Comparison of ENCODE assay signal across 19 cellular contexts in genomic region chr7:101167645-101168411, GRCh38. TPM values are rescaled to one million over a fixed set of nuclear protein-coding genes. Genes with fewer than 3 reads are reported as not detected.
DNase-seq lines count a peak whose midpoint lies in the region; ATAC-seq and TF ChIP-seq lines count a peak whose summit lies in the region.
"Had no signal": no experiment of that assay in that cellular context is flagged by ENCODE, and none has a peak within 500 bp of the region (broad histone marks: within the 10 kb centered on the region; RNA-seq: fewer than 3 reads in every experiment).

No MANE protein-coding gene starts in this region.

- peak; percentile 47 for DNase-seq in Daoy (ENCODE audit: low read depth)
- no peak for DNase-seq in endothelial cell (ENCODE audit: low spot score)
- no peak for DNase-seq in neural progenitor cell (ENCODE audit: low spot score)
- DNase-seq in middle frontal gyrus (ENCODE audit: extremely low spot score, low spot score) = no peak
- DNase-seq in left lobe of liver (ENCODE audit: low spot score) = no peak
- DNase-seq: DMS79; GM23248; hippocampal formation; left ventricle myocardium superior; naive thymus-derived CD4-positive, alpha-beta T cell; NCI-H1048; Right ventricle myocardium superior; T-helper 2 cell had no signal

- H3K9me3 ChIP-seq in neural progenitor cell (ENCODE audit: low read depth) = no peaks in the 10 kb centered on the region
- H3K9me3 ChIP-seq: breast epithelium had no signal

- H3K4me1 ChIP-seq in neural progenitor cell = peaks cover 50% of the 10 kb centered on the region

- ATAC-seq in HG03521 (IDR thresholded peaks at IDR 0.05; ENCODE audit: unreplicated experiment) (no peak), left lobe of liver (no peak)
- ATAC-seq: HepG2; left ventricle myocardium superior; naive thymus-derived CD4-positive, alpha-beta T cell had no signal

- H2AFZ ChIP-seq in neural progenitor cell (replicated peaks) = no peak overlapping the region
- H2AFZ ChIP-seq: GM23248 had no signal

- H3K4me3 Mint-ChIP-seq in IgD-negative memory B cell (peak overlapping the region in 1 of 4 donors; percentile 36), endothelial cell (ENCODE audit: unreplicated experiment) (peak overlapping the region; percentile 44), neural progenitor cell (peak overlapping the region; percentile 77)

- H3K4me3 ChIP-seq in neural progenitor cell = peak overlapping the region; percentile 23
- H3K4me3 ChIP-seq: breast epithelium, GM23248 had no signal

- no peak overlapping the region for H3K27ac ChIP-seq in neural progenitor cell
- H3K27ac ChIP-seq: breast epithelium, C4-2B, GM23248 had no signal

- H3K27me3 ChIP-seq in neural progenitor cell = peaks cover 100% of the 10 kb centered on the region

- H3K36me3 Mint-ChIP-seq in IgD-negative memory B cell (no peaks in the 10 kb centered on the region), endothelial cell (ENCODE audit: low read depth, unreplicated experiment) (peaks cover 7% of the 10 kb centered on the region), neural progenitor cell (no peaks in the 10 kb centered on the region)

- H3K4me2 ChIP-seq in neural progenitor cell = peak overlapping the region; percentile 68

- peaks cover 73% of the 10 kb centered on the region for H4K20me1 ChIP-seq in neural progenitor cell (ENCODE audit: low read depth)

- peaks cover 19% of the 10 kb centered on the region for H3F3A ChIP-seq in neural progenitor cell (ENCODE audit: low read depth)

- H3K36me3 ChIP-seq in neural progenitor cell = no peaks in the 10 kb centered on the region
- H3K36me3 ChIP-seq: breast epithelium had no signal

- H3K27ac Mint-ChIP-seq in IgD-negative memory B cell (peak overlapping the region; percentile 51 to 97 (median 84)), endothelial cell (ENCODE audit: unreplicated experiment) (no peak overlapping the region), neural progenitor cell (no peak overlapping the region)

- H3K9me3 Mint-ChIP-seq in IgD-negative memory B cell = peaks cover 0 to 14% (median 0%) of the 10 kb centered on the region in 3 donors
- H3K9me3 Mint-ChIP-seq in endothelial cell (ENCODE audit: unreplicated experiment) = no peaks in the 10 kb centered on the region
- no peaks in the 10 kb centered on the region for H3K9me3 Mint-ChIP-seq in neural progenitor cell

- H3K4me1 Mint-ChIP-seq in IgD-negative memory B cell = peaks cover 17 to 25% (median 24%) of the 10 kb centered on the region in 3 donors
- peaks cover 32% of the 10 kb centered on the region for H3K4me1 Mint-ChIP-seq in endothelial cell (ENCODE audit: unreplicated experiment)
- peaks cover 64% of the 10 kb centered on the region for H3K4me1 Mint-ChIP-seq in neural progenitor cell

- TF ChIP-seq CTCF in endothelial cell (IDR thresholded peaks at IDR 0.05; ENCODE audit: unreplicated experiment) = no peak
- no peak for TF ChIP-seq CTCF in neural progenitor cell (IDR thresholded peaks at IDR 0.05)

- no peak overlapping the region for H3K9ac ChIP-seq in neural progenitor cell
- H3K9ac ChIP-seq: GM23248 had no signal

- H3K27me3 Mint-ChIP-seq in IgD-negative memory B cell = peaks cover 74% of the 10 kb centered on the region
- peaks cover 47% of the 10 kb centered on the region for H3K27me3 Mint-ChIP-seq in endothelial cell (ENCODE audit: unreplicated experiment)
- H3K27me3 Mint-ChIP-seq in neural progenitor cell (ENCODE audit: insufficient read depth, low read depth) = peaks cover 74% of the 10 kb centered on the region

- no peaks in the 10 kb centered on the region for H3K79me2 ChIP-seq in neural progenitor cell (ENCODE audit: low read depth)

RNA-seq across cellular contexts. Expression of gene VGF, which starts 2.5 kb away (rescaled TPM):
- 6.5 and 10.3 TPM in 2 replicates for total RNA-seq in Daoy (2014; rRNA removed; shearing (Covaris generic))
- polyA plus RNA-seq in IgD-negative memory B cell = not detected
- total RNA-seq in endothelial cell (ENCODE audit: unreplicated experiment) (0.77 TPM), neural progenitor cell (ENCODE audit: low replicate concordance) (0.65 and 1.6 TPM in 2 replicates), left lobe of liver (not detected)
- total RNA-seq: dermis microvascular lymphatic vessel endothelial cell, GM23248, left ventricle myocardium superior, Right ventricle myocardium superior had no signal
- polyA plus RNA-seq: GM23248; naive thymus-derived CD4-positive, alpha-beta T cell had no signal

RNA-seq across cellular contexts. Expression of gene NAT16, which starts 12.3 kb away (rescaled TPM):
- not detected in 2 replicates for total RNA-seq in Daoy (2014; rRNA removed; shearing (Covaris generic))
- not detected for polyA plus RNA-seq in IgD-negative memory B cell
- total RNA-seq in endothelial cell (ENCODE audit: unreplicated experiment) (not detected), neural progenitor cell (ENCODE audit: low replicate concordance) (0.28 TPM in 1 of 2 replicates, not detected in the other), left lobe of liver (not detected)
- total RNA-seq: breast epithelium; dermis microvascular lymphatic vessel endothelial cell; GM23248; HepG2; left ventricle myocardium superior; naive thymus-derived CD4-positive, alpha-beta T cell; Right ventricle myocardium superior had no signal
- polyA plus RNA-seq: GM23248; naive thymus-derived CD4-positive, alpha-beta T cell had no signal

RNA-seq across cellular contexts. Expression of gene AP1S1, which starts 13.6 kb away (rescaled TPM):
- total RNA-seq in Daoy (2014; rRNA removed; shearing (Covaris generic)) = 320 and 364 TPM in 2 replicates
- 8.3 TPM for polyA plus RNA-seq in IgD-negative memory B cell
- total RNA-seq in endothelial cell (ENCODE audit: unreplicated experiment) = 45.6 TPM
- total RNA-seq in neural progenitor cell (ENCODE audit: low replicate concordance) = 74.4 and 94.2 TPM in 2 replicates
- total RNA-seq in left lobe of liver = 26.8 TPM

RNA-seq across cellular contexts. Expression of gene MOGAT3, which starts 33.0 kb away (rescaled TPM):
- total RNA-seq in Daoy (2014; rRNA removed; shearing (Covaris generic)) = not detected in 2 replicates
- not detected for polyA plus RNA-seq in IgD-negative memory B cell
- total RNA-seq in endothelial cell (ENCODE audit: unreplicated experiment) (not detected), neural progenitor cell (ENCODE audit: low replicate concordance) (not detected in 2 replicates), left lobe of liver (12.0 TPM)
- total RNA-seq: dermis microvascular lymphatic vessel endothelial cell; GM23248; left ventricle myocardium superior; naive thymus-derived CD4-positive, alpha-beta T cell; Right ventricle myocardium superior had no signal
- polyA plus RNA-seq: GM23248; naive thymus-derived CD4-positive, alpha-beta T cell had no signal

RNA-seq across cellular contexts. Expression of gene SERPINE1, which starts 40.9 kb away (rescaled TPM):
- 674 and 845 TPM in 2 replicates for total RNA-seq in Daoy (2014; rRNA removed; shearing (Covaris generic))
- polyA plus RNA-seq in IgD-negative memory B cell = not detected
- 0.80 TPM for total RNA-seq in endothelial cell (ENCODE audit: unreplicated experiment)
- 0.03 TPM in 1 of 2 replicates, not detected in the other for total RNA-seq in neural progenitor cell (ENCODE audit: low replicate concordance)
- 27.5 TPM for total RNA-seq in left lobe of liver
- polyA plus RNA-seq: naive thymus-derived CD4-positive, alpha-beta T cell had no signal

Comparison
In these comparisons a context has a peak if more than half of its experiments do, and no peak if none do; other contexts are left out.
1. H3K27ac Mint-ChIP-seq: peak in IgD-negative memory B cell (3 of 3); none in endothelial cell (single experiment) and neural progenitor cell (single experiment).